ENCODE assay signal across 16 cellular contexts in genomic region chr9:137892424-137893191, GRCh38. TPM values are rescaled to one million over a fixed set of nuclear protein-coding genes. Genes with fewer than 3 reads are reported as not detected.
"Had no signal": no experiment of that assay in that cellular context is flagged by ENCODE, and none has a peak within 500 bp of the region (broad histone marks: within the 10 kb centered on the region; RNA-seq: fewer than 3 reads in every experiment).

No MANE protein-coding gene starts in this region.

- H3K27me3 ChIP-seq: cardiac muscle cell, colonic mucosa, transverse colon had no signal

- H3K27me3 Mint-ChIP-seq: naive B cell had no signal

- H3K9me3 ChIP-seq: colonic mucosa, transverse colon had no signal

- H3K36me3 ChIP-seq: cardiac muscle cell, colonic mucosa, heart right ventricle, transverse colon had no signal

- H3K36me3 Mint-ChIP-seq: mesothelial cell of epicardium; naive B cell; stimulated activated effector memory CD8-positive, alpha-beta T cell treated with anti-CD3 and anti-CD28 coated beads, Interleukin-12 subunit alpha, Interleukin-12 subunit beta, amount 100 ng/mL, for 72 hours had no signal

- DNase-seq: activated CD4-positive, alpha-beta T cell treated with anti-CD3 and anti-CD28 coated beads for 1 hour; activated CD4-positive, alpha-beta T cell treated with anti-CD3 and anti-CD28 coated beads, Interleukin-2, amount 50 U/mL, for 48 hours; activated naive CD4-positive, alpha-beta T cell treated with Interleukin-2 at 50 U/mL for 16 hours; activated naive CD8-positive, alpha-beta T cell treated with anti-CD3 and anti-CD28 coated beads, Interleukin-2, amount 50 U/mL, for 24 hours; colonic mucosa; effector CD8-positive, alpha-beta T cell; heart right ventricle; naive B cell; right cardiac atrium; small intestine; T-helper 9 cell; transverse colon had no signal

- ATAC-seq: activated naive CD8-positive, alpha-beta T cell treated with anti-CD3 and anti-CD28 coated beads, Interleukin-2, amount 50 U/mL, for 24 hours; heart right ventricle; right cardiac atrium had no signal

- H3K4me3 Mint-ChIP-seq: activated naive CD8-positive, alpha-beta T cell treated with anti-CD3 and anti-CD28 coated beads, Interleukin-2, amount 50 U/mL, for 24 hours; mesothelial cell of epicardium; stimulated activated effector memory CD8-positive, alpha-beta T cell treated with anti-CD3 and anti-CD28 coated beads, Interleukin-12 subunit alpha, Interleukin-12 subunit beta, amount 100 ng/mL, for 72 hours had no signal

- H3K4me1 ChIP-seq: colonic mucosa, heart right ventricle, transverse colon had no signal

- H3K9me3 Mint-ChIP-seq: activated naive CD8-positive, alpha-beta T cell treated with anti-CD3 and anti-CD28 coated beads, Interleukin-2, amount 50 U/mL, for 24 hours; mesothelial cell of epicardium; stimulated activated effector memory CD8-positive, alpha-beta T cell treated with anti-CD3 and anti-CD28 coated beads, Interleukin-12 subunit alpha, Interleukin-12 subunit beta, amount 100 ng/mL, for 72 hours had no signal

- H3K4me3 ChIP-seq: cardiac muscle cell, colonic mucosa, heart right ventricle, transverse colon had no signal

- H3K27ac Mint-ChIP-seq: activated naive CD8-positive, alpha-beta T cell treated with anti-CD3 and anti-CD28 coated beads, Interleukin-2, amount 50 U/mL, for 24 hours; mesothelial cell of epicardium; naive B cell; stimulated activated effector memory CD8-positive, alpha-beta T cell treated with anti-CD3 and anti-CD28 coated beads, Interleukin-12 subunit alpha, Interleukin-12 subunit beta, amount 100 ng/mL, for 72 hours had no signal

- H3K4me1 Mint-ChIP-seq: activated naive CD8-positive, alpha-beta T cell treated with anti-CD3 and anti-CD28 coated beads, Interleukin-2, amount 50 U/mL, for 24 hours; naive B cell; stimulated activated effector memory CD8-positive, alpha-beta T cell treated with anti-CD3 and anti-CD28 coated beads, Interleukin-12 subunit alpha, Interleukin-12 subunit beta, amount 100 ng/mL, for 72 hours had no signal

- H3K27ac ChIP-seq: cardiac muscle cell, colonic mucosa, heart right ventricle, transverse colon had no signal

RNA-seq across cellular contexts. Expression of gene CACNA1B, which starts 15.0 kb away (rescaled TPM):
- total RNA-seq: lower leg skin had no signal
